ENCODE assay signal across 19 cellular contexts in the genomic region with DNA sequence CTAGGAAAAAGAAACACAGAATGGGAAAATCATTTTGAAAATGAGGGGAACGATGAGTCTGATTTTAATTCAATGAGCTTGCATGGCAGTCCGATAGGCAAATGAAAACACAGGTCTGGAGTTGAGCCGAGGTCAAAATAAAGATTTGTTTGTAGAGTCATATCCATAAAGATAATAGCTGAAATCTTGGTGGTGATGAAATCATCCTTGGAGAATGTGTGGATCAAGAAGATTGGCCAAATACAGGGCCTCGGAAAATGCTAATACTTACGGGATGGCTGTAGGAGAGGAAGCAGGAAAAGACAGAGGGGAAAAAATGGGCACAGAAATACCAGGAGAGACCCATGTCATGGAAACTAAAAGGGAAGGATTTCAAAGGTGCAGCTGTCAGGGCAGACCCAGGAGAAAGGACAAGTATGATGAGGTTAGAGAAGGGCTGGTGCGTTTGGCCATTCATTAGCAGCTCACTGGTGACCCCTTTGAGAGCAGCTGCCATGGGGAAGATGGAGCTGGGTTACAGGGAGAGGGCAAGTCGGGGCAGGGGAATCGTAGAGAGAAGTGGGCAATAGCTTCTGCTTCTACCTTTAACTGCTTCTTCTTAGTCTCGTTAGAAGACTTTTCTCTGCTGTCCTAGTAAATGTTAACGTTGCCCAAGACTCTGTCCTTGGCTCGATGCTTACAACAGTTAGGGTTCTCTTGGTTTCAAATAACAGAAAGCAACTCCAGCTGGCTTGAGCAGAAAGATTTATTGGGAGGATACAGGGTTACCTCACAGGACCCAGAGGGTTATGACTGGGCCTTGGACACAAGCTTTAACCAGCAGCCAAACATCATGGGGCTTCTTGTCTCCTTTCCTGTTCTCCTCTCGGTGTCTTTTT.
DNase-seq lines count a peak whose midpoint lies in the region; ATAC-seq and TF ChIP-seq lines count a peak whose summit lies in the region.
"Had no signal": no experiment of that assay in that cellular context is flagged by ENCODE, and none has a peak within 500 bp of the region (broad histone marks: within the 10 kb centered on the region; RNA-seq: fewer than 3 reads in every experiment).

No MANE protein-coding gene starts in this region.

- H2AFZ ChIP-seq in osteoblast (ENCODE audit: low read length), result peak overlapping the region; percentile 66

- H3K27me3 Mint-ChIP-seq in WTC11 (ENCODE audit: low read depth), result no peaks in the 10 kb centered on the region; the same call in 1 of the 2 replicates
- H3K27me3 Mint-ChIP-seq in naive thymus-derived CD4-positive, alpha-beta T cell, result peaks cover 0 to 5% (median 0%) of the 10 kb centered on the region in 5 donors
- H3K27me3 Mint-ChIP-seq: CD8-positive, alpha-beta memory T cell; dendritic cell treated with granulocyte-macrophage colony-stimulating factor and Interleukin-4, amounts not matched to agents 40 ng/mL and 50 ng/mL, for 4 days; type B pancreatic cell had no signal

- no peak overlapping the region for H3K27ac Mint-ChIP-seq in WTC11
- H3K27ac Mint-ChIP-seq in naive thymus-derived CD4-positive, alpha-beta T cell, result peak overlapping the region in 1 of 9 donors; percentile 0
- H3K27ac Mint-ChIP-seq: activated CD4-positive, alpha-beta T cell treated with anti-CD3 and anti-CD28 coated beads, Interleukin-2, amount 10 ng/mL, durations not matched to agents 24 days and 14 days; CD8-positive, alpha-beta memory T cell; dendritic cell treated with granulocyte-macrophage colony-stimulating factor and Interleukin-4, amounts not matched to agents 40 ng/mL and 50 ng/mL, for 4 days; type B pancreatic cell had no signal

- H3K36me3 Mint-ChIP-seq in WTC11, result no peaks in the 10 kb centered on the region
- peaks cover 0 to 3% (median 0%) of the 10 kb centered on the region in 5 donors for H3K36me3 Mint-ChIP-seq in naive thymus-derived CD4-positive, alpha-beta T cell

- 61 to 78% (median 64%) methylated on average over 12 of the region's 12 CpGs for WGBS in adrenal gland, 4 donors
- WGBS in gastroesophageal sphincter (ENCODE audit: low coverage in 1 of 2), 2 donors, result 57 to 59% methylated on average over 9 to 12 of the region's 12 CpGs

- H3K9me3 ChIP-seq in AG04450 (ENCODE audit: control insufficient read depth, insufficient read depth, low read length) (no peaks in the 10 kb centered on the region; the same call in 1 of the 2 replicates), adrenal gland (replicated peaks in 1 of 3) (no peaks in the 10 kb centered on the region), gastroesophageal sphincter (no peaks in the 10 kb centered on the region), osteoblast (ENCODE audit: low read depth, low read length) (no peaks in the 10 kb centered on the region)
- H3K9me3 ChIP-seq in naive thymus-derived CD4-positive, alpha-beta T cell (ENCODE audit: control insufficient read depth in 2 of 3, low read length in 3 of 3), result no peaks in the 10 kb centered on the region

- CTCF ChIA-PET in AG04450 (lab: Charles Lee) (no interaction called here), WTC11 (lab: Charles Lee) (interaction anchor here (1.3 to 1.5 kb wide), 2 partner anchors 49 to 146 kb away, joined by 3 to 5 read pairs; no protein-coding TSS in a partner anchor)
- CTCF ChIA-PET in naive thymus-derived CD4-positive, alpha-beta T cell (lab: Charles Lee), result no interaction called here

- TF ChIP-seq POLR2A in adrenal gland (IDR thresholded peaks at IDR 0.05) (no peak), gastroesophageal sphincter (IDR thresholded peaks at IDR 0.05) (no peak)

- H3K79me2 ChIP-seq in osteoblast (ENCODE audit: insufficient read depth, low read length), result no peaks in the 10 kb centered on the region

- H3K4me3 Mint-ChIP-seq in WTC11, result no peak overlapping the region
- H3K4me3 Mint-ChIP-seq in naive thymus-derived CD4-positive, alpha-beta T cell, result no peak overlapping the region
- H3K4me3 Mint-ChIP-seq: activated CD4-positive, alpha-beta T cell treated with anti-CD3 and anti-CD28 coated beads, Interleukin-2, amount 10 ng/mL, durations not matched to agents 24 days and 14 days; CD8-positive, alpha-beta memory T cell; dendritic cell treated with granulocyte-macrophage colony-stimulating factor and Interleukin-4, amounts not matched to agents 40 ng/mL and 50 ng/mL, for 4 days; type B pancreatic cell had no signal

- H3K27me3 ChIP-seq in AG04450 (ENCODE audit: control insufficient read depth, insufficient read depth, low read length), result no peaks in the 10 kb centered on the region
- H3K27me3 ChIP-seq in adrenal gland, result no peaks in the 10 kb centered on the region
- H3K27me3 ChIP-seq in gastroesophageal sphincter, result no peaks in the 10 kb centered on the region
- H3K27me3 ChIP-seq in osteoblast (ENCODE audit: insufficient read depth, low read length), result no peaks in the 10 kb centered on the region
- no peaks in the 10 kb centered on the region for H3K27me3 ChIP-seq in naive thymus-derived CD4-positive, alpha-beta T cell (ENCODE audit: control insufficient read depth in 2 of 2, insufficient read depth in 2 of 2, low read length in 2 of 2)
- H3K27me3 ChIP-seq: foreskin keratinocyte had no signal

- H3K4me3 ChIP-seq in AG04450 (ENCODE audit: low read depth, low read length) (no peak overlapping the region), adrenal gland (no peak overlapping the region), gastroesophageal sphincter (no peak overlapping the region), osteoblast (ENCODE audit: insufficient read depth, low read length) (no peak overlapping the region)
- H3K4me3 ChIP-seq in naive thymus-derived CD4-positive, alpha-beta T cell (ENCODE audit: low read length), result no peak overlapping the region

- H3K27ac ChIP-seq in AG04450 (ENCODE audit: low read depth, low read length) (peak overlapping the region; percentile 63), adrenal gland (peak overlapping the region in 2 of 5 donors; percentile 59 to 69), gastroesophageal sphincter (peak overlapping the region; percentile 63 to 81 (median 74)), osteoblast (ENCODE audit: low read depth, low read length) (peak overlapping the region; percentile 57)
- H3K27ac ChIP-seq in naive thymus-derived CD4-positive, alpha-beta T cell (ENCODE audit: low read depth, low read length), result no peak overlapping the region
- H3K27ac ChIP-seq: foreskin keratinocyte had no signal

- TF ChIP-seq CTCF in AG04450 (IDR thresholded peaks at IDR 0.05; ENCODE audit: low read depth, low read length) (no peak), adrenal gland (IDR thresholded peaks at IDR 0.05) (no peak), gastroesophageal sphincter (IDR thresholded peaks at IDR 0.05) (no peak), osteoblast (IDR thresholded peaks at IDR 0.05; ENCODE audit: extremely low read depth, low read depth, low read length) (no peak), WTC11 (IDR thresholded peaks at IDR 0.05) (no peak)

- intact Hi-C loops in adrenal gland (cut with DNase I), result no loop called here
- intact Hi-C loops in naive thymus-derived CD4-positive, alpha-beta T cell (cut with micrococcal nuclease), result no loop called here

- ATAC-seq in gastroesophageal sphincter (peak; percentile 91), WTC11 (no peak), GM21423 (IDR thresholded peaks at IDR 0.05; ENCODE audit: unreplicated experiment) (no peak)
- ATAC-seq in naive thymus-derived CD4-positive, alpha-beta T cell, result no peak
- ATAC-seq: foreskin keratinocyte, HepG2 had no signal

- POLR2A ChIA-PET in AG04450 (lab: Yijun Ruan, JAX) (interaction anchor here (0.6 to 1.0 kb wide), 3 partner anchors 22 to 472 kb away, joined by 3 to 7 read pairs (median 3); no protein-coding TSS in a partner anchor), WTC11 (lab: Charles Lee) (no interaction called here)
- POLR2A ChIA-PET in naive thymus-derived CD4-positive, alpha-beta T cell (lab: Charles Lee), result interaction anchor here (0.6 kb wide), 1 partner anchor 429 kb away, joined by 3 read pairs; no protein-coding TSS in a partner anchor

- H3K36me3 ChIP-seq in adrenal gland (replicated peaks in 1 of 2), result no peaks in the 10 kb centered on the region
- H3K36me3 ChIP-seq in gastroesophageal sphincter, result no peaks in the 10 kb centered on the region
- H3K36me3 ChIP-seq in osteoblast (ENCODE audit: insufficient read depth, low read length), result no peaks in the 10 kb centered on the region
- no peaks in the 10 kb centered on the region for H3K36me3 ChIP-seq in naive thymus-derived CD4-positive, alpha-beta T cell (ENCODE audit: control insufficient read depth in 2 of 3, insufficient read depth in 3 of 3, low read length in 3 of 3)

- DNase-seq in AG04450 (ENCODE audit: low read depth, low spot score) (no peak), adrenal gland (peak in 5 of 7 donors; percentile 14 to 54 (median 43)), osteoblast (ENCODE audit: insufficient read length, low spot score, missing footprints) (no peak), cerebellar cortex (ENCODE audit: low spot score) (no peak), WTC11 (ENCODE audit: low spot score) (no peak)
- no peak for DNase-seq in naive thymus-derived CD4-positive, alpha-beta T cell
- DNase-seq: activated CD4-positive, alpha-beta T cell treated with anti-CD3 and anti-CD28 coated beads, Interleukin-2, amount 10 ng/mL, durations not matched to agents 24 days and 14 days; CD8-positive, alpha-beta memory T cell; foreskin keratinocyte; NCI-H1092; NCI-H2171 treated with DMSO at 0.1 percent for 48 hours; NK-92 treated with Interleukin-12 subunit alpha and Interleukin-12 subunit beta, amount 100 ng/mL, for 24 hours; stimulated activated CD4-positive, alpha-beta T cell treated with anti-CD3 and anti-CD28 coated beads, Interleukin-2, amount 100 ng/mL, for 24 hours; T-helper 9 cell had no signal

- H3K4me1 Mint-ChIP-seq in WTC11, result peaks cover 9% of the 10 kb centered on the region
- H3K4me1 Mint-ChIP-seq in naive thymus-derived CD4-positive, alpha-beta T cell, result no peaks in the 10 kb centered on the region
- H3K4me1 Mint-ChIP-seq: activated CD4-positive, alpha-beta T cell treated with anti-CD3 and anti-CD28 coated beads, Interleukin-2, amount 10 ng/mL, durations not matched to agents 24 days and 14 days; CD8-positive, alpha-beta memory T cell had no signal

- peaks cover 3 to 5% of the 10 kb centered on the region in 2 donors for H3K4me1 ChIP-seq in adrenal gland (replicated peaks in 1 of 2)
- peaks cover 0 to 7% (median 6%) of the 10 kb centered on the region in 3 donors for H3K4me1 ChIP-seq in gastroesophageal sphincter
- peaks cover 10% of the 10 kb centered on the region for H3K4me1 ChIP-seq in osteoblast (ENCODE audit: insufficient read depth, low read length)
- no peaks in the 10 kb centered on the region for H3K4me1 ChIP-seq in naive thymus-derived CD4-positive, alpha-beta T cell (ENCODE audit: control insufficient read depth in 2 of 2, insufficient read depth in 2 of 2, low read length in 2 of 2)
- H3K4me1 ChIP-seq: foreskin keratinocyte had no signal

- no peaks in the 10 kb centered on the region for H3K9me3 Mint-ChIP-seq in WTC11
- no peaks in the 10 kb centered on the region for H3K9me3 Mint-ChIP-seq in naive thymus-derived CD4-positive, alpha-beta T cell
- H3K9me3 Mint-ChIP-seq: activated CD4-positive, alpha-beta T cell treated with anti-CD3 and anti-CD28 coated beads, Interleukin-2, amount 10 ng/mL, durations not matched to agents 24 days and 14 days; CD8-positive, alpha-beta memory T cell; dendritic cell treated with granulocyte-macrophage colony-stimulating factor and Interleukin-4, amounts not matched to agents 40 ng/mL and 50 ng/mL, for 4 days; type B pancreatic cell had no signal

- no peak for TF ChIP-seq EP300 in gastroesophageal sphincter (IDR thresholded peaks at IDR 0.05)

- H3K4me2 ChIP-seq in osteoblast (ENCODE audit: insufficient read depth, low read length), result peak overlapping the region; percentile 35

- no peaks in the 10 kb centered on the region for H4K20me1 ChIP-seq in osteoblast (ENCODE audit: insufficient read depth, low read length)

Comparison
In these comparisons a context has a peak if more than half of its experiments do, and no peak if none do; other contexts are left out.
1. DNase-seq: peak in adrenal gland (5 of 7); none in AG04450 (single experiment), osteoblast (single experiment), cerebellar cortex (single experiment), WTC11 (single experiment) and naive thymus-derived CD4-positive, alpha-beta T cell (0 of 9).